Comparison of ENCODE assay signal across 9 cellular contexts in genomic region chr9:110183208-110184145, GRCh38. TPM values are rescaled to one million over a fixed set of nuclear protein-coding genes. Genes with fewer than 3 reads are reported as not detected.
A peak's percentile ranks its signal among the peaks of the same experiment; 100 is the strongest.
DNase-seq lines count a peak whose midpoint lies in the region; ATAC-seq, FAIRE-seq and TF ChIP-seq lines count a peak whose summit lies in the region.
"Had no signal": no experiment of that assay in that cellular context is flagged by ENCODE, and none has a peak within 500 bp of the region (broad histone marks: within the 10 kb centered on the region; RNA-seq: fewer than 3 reads in every experiment).

No MANE protein-coding gene starts in this region.

- no peaks in the 10 kb centered on the region for H3K36me3 ChIP-seq in KMS-11 (ENCODE audit: insufficient read depth)
- H3K36me3 ChIP-seq in prostate gland, result no peaks in the 10 kb centered on the region

- TF ChIP-seq POLR2A in prostate gland (IDR thresholded peaks at IDR 0.05), result no peak

- DNase-seq in DMS79 (lab: John Stamatoyannopoulos, UW) (peak; percentile 27), RCC 7860 (ENCODE audit: low spot score) (peak; percentile 57), Right ventricle myocardium superior (no peak), prostate gland (ENCODE audit: low spot score) (peak; percentile 85)
- DNase-seq in activated naive CD4-positive, alpha-beta T cell treated with anti-CD3 and anti-CD28 coated beads for 36 hours, result peak; percentile 82

- H3K9me3 Mint-ChIP-seq in activated naive CD4-positive, alpha-beta T cell treated with anti-CD3 and anti-CD28 coated beads for 36 hours, result peaks cover 8% of the 10 kb centered on the region
- H3K9me3 Mint-ChIP-seq: dendritic cell treated with granulocyte-macrophage colony-stimulating factor and Interleukin-4, amounts not matched to agents 40 ng/mL and 50 ng/mL, for 4 days had no signal

- no peak overlapping the region for H3K4me2 ChIP-seq in KMS-11

- H3K4me1 ChIP-seq in KMS-11 (ENCODE audit: low read depth, poor library complexity, severe bottlenecking), result peaks cover 20% of the 10 kb centered on the region
- H3K4me1 ChIP-seq in prostate gland (replicated peaks), result peaks cover 5% of the 10 kb centered on the region

- H3K4me1 Mint-ChIP-seq in activated naive CD4-positive, alpha-beta T cell treated with anti-CD3 and anti-CD28 coated beads for 36 hours (ENCODE audit: low read depth), result no peaks in the 10 kb centered on the region

- H3K4me3 ChIP-seq in KMS-11 (IDR thresholded peaks at IDR 0.05; ENCODE audit: insufficient read depth, low read depth, low read length) (no peak overlapping the region), prostate gland (no peak overlapping the region)

- peak; percentile 66 for FAIRE-seq in RCC 7860 (lab: Jason Lieb, UNC)

- CTCF ChIA-PET in activated naive CD4-positive, alpha-beta T cell treated with anti-CD3 and anti-CD28 coated beads for 36 hours (lab: Charles Lee), result interaction anchor here (0.6 to 2.2 kb wide), 22 partner anchors 9 to 440 kb away, joined by 3 to 14 read pairs (median 4); partner anchors contain the start of genes C9orf152 and TXN

- H4K20me1 ChIP-seq in KMS-11 (ENCODE audit: insufficient read depth), result no peaks in the 10 kb centered on the region

- H2AFZ ChIP-seq in KMS-11 (ENCODE audit: low read depth), result no peak overlapping the region

- no peak overlapping the region for H3K4me3 Mint-ChIP-seq in activated naive CD4-positive, alpha-beta T cell treated with anti-CD3 and anti-CD28 coated beads for 36 hours
- H3K4me3 Mint-ChIP-seq: dendritic cell treated with granulocyte-macrophage colony-stimulating factor and Interleukin-4, amounts not matched to agents 40 ng/mL and 50 ng/mL, for 4 days had no signal

- H3K27ac ChIP-seq in KMS-11 (no peak overlapping the region), prostate gland (no peak overlapping the region)

- H3K27me3 ChIP-seq in KMS-11 (ENCODE audit: insufficient read depth, low read depth) (no peaks in the 10 kb centered on the region), prostate gland (replicated peaks; ENCODE audit: insufficient read depth) (no peaks in the 10 kb centered on the region)

- intact Hi-C loops in activated naive CD4-positive, alpha-beta T cell treated with anti-CD3 and anti-CD28 coated beads for 36 hours (cut with micrococcal nuclease), result loop anchor here (1.0 to 10.0 kb wide), 5 partner anchors 34 to 1116 kb away; no protein-coding TSS in a partner anchor
- intact Hi-C loops in Right ventricle myocardium superior (cut with DNase I) (loop anchor here (5.0 kb wide), 1 partner anchor 444 kb away; no protein-coding TSS in a partner anchor), prostate gland (cut with DNase I) (loop anchor here (2.0 to 10.0 kb wide), 4 partner anchors 33 to 439 kb away; partner anchors contain the start of gene TXN)

- H3K27me3 Mint-ChIP-seq in activated naive CD4-positive, alpha-beta T cell treated with anti-CD3 and anti-CD28 coated beads for 36 hours (ENCODE audit: low read depth), result no peaks in the 10 kb centered on the region
- H3K27me3 Mint-ChIP-seq: dendritic cell treated with granulocyte-macrophage colony-stimulating factor and Interleukin-4, amounts not matched to agents 40 ng/mL and 50 ng/mL, for 4 days had no signal

- ATAC-seq in GM21526 (IDR thresholded peaks at IDR 0.05; ENCODE audit: low FRiP score, unreplicated experiment) (peak; percentile 84), Right ventricle myocardium superior (ENCODE audit: poor library complexity) (peak; percentile 80), GM21825 (IDR thresholded peaks at IDR 0.05; ENCODE audit: unreplicated experiment) (no peak)

- H3K36me3 Mint-ChIP-seq in activated naive CD4-positive, alpha-beta T cell treated with anti-CD3 and anti-CD28 coated beads for 36 hours (ENCODE audit: low read depth), result no peaks in the 10 kb centered on the region

- H3K27ac Mint-ChIP-seq in activated naive CD4-positive, alpha-beta T cell treated with anti-CD3 and anti-CD28 coated beads for 36 hours, result no peak overlapping the region
- H3K27ac Mint-ChIP-seq: dendritic cell treated with granulocyte-macrophage colony-stimulating factor and Interleukin-4, amounts not matched to agents 40 ng/mL and 50 ng/mL, for 4 days had no signal

- H3K9me3 ChIP-seq in prostate gland, result no peaks in the 10 kb centered on the region

- 74% methylated on average over 7 of the region's 7 CpGs for WGBS in prostate gland

- H3K79me2 ChIP-seq in KMS-11 (ENCODE audit: insufficient read depth, low read depth), result no peaks in the 10 kb centered on the region

- H3K9ac ChIP-seq in KMS-11, result no peak overlapping the region

- peak; percentile 85 for TF ChIP-seq CTCF in KMS-11 (conservative IDR thresholded peaks at IDR 0.05; ENCODE audit: low read depth, low read length)
- TF ChIP-seq CTCF in prostate gland (IDR thresholded peaks at IDR 0.05), result peak; percentile 62 to 89 (median 86)

RNA-seq across cellular contexts. Expression of gene C9orf152, which starts 24.5 kb away (rescaled TPM):
- total RNA-seq in activated naive CD4-positive, alpha-beta T cell treated with anti-CD3 and anti-CD28 coated beads for 36 hours, result not detected
- not detected for total RNA-seq in Right ventricle myocardium superior
- 10 to 100 TPM in 1 of 2 donors, 1 to 10 TPM in 1; 9.0 to 32.6 TPM for total RNA-seq in prostate gland

Comparison
In these comparisons a context has a peak if more than half of its experiments do, and no peak if none do; other contexts are left out.
1. RNA of gene C9orf152, which starts 24.5 kb away (total RNA-seq): 9.0 to 32.6 TPM in prostate gland; not detected in activated naive CD4-positive, alpha-beta T cell treated with anti-CD3 and anti-CD28 coated beads for 36 hours and not detected in Right ventricle myocardium superior (single experiment); every median in the first group is over 10 times any median in the second.